23 cellular contexts compared by ENCODE assay signal in genomic region chr10:21628023-21628422, GRCh38.
A peak's percentile ranks its signal among the peaks of the same experiment; 100 is the strongest.
DNase-seq lines count a peak whose midpoint lies in the region; ATAC-seq, FAIRE-seq and TF ChIP-seq lines count a peak whose summit lies in the region.
"Had no signal": no experiment of that assay in that cellular context is flagged by ENCODE, and none has a peak within 500 bp of the region (broad histone marks: within the 10 kb centered on the region; RNA-seq: fewer than 3 reads in every experiment).

No MANE protein-coding gene starts in this region.

- no peak overlapping the region for H3K14ac ChIP-seq in H9 (ENCODE audit: insufficient read depth, low read length)

- H3K18ac ChIP-seq in H9 (ENCODE audit: insufficient read length, low read depth, low read length), result no peak overlapping the region

- H3K4me1 ChIP-seq in left ventricle myocardium inferior (peaks cover 18% of the 10 kb centered on the region), heart right ventricle (peaks cover 0 to 30% (median 10%) of the 10 kb centered on the region in 9 donors), K562 (replicated peaks in 1 of 2; ENCODE audit: control insufficient read depth in 2 of 2, insufficient read depth in 2 of 2, low read length in 2 of 2) (no peaks in the 10 kb centered on the region; a peak in 1 of 5 replicates), H9 (ENCODE audit: insufficient read depth, low read length) (no peaks in the 10 kb centered on the region; the same call in 1 of the 2 replicates)
- H3K4me1 ChIP-seq: BE2C had no signal

- intact Hi-C loops in left ventricle myocardium inferior (cut with micrococcal nuclease), result no loop called here
- intact Hi-C loops in heart right ventricle (cut with DNase I), result no loop called here
- intact Hi-C loops in K562 (cut with micrococcal nuclease), result loop anchor here (10.0 kb wide), 1 partner anchor 97 kb away; no protein-coding TSS in a partner anchor

- DNase-seq in left ventricle myocardium inferior (no peak), heart right ventricle (no peak), K562 (ENCODE audit: extremely low read depth in 1 of 4, low spot score in 3 of 4) (no peak), mesothelial cell of epicardium (ENCODE audit: low spot score in 2 of 2, unreplicated experiment in 2 of 2) (no peak), H9 (no peak)
- DNase-seq: ACHN; BE2C; C1 segment of cervical spinal cord; CD4-positive, CD25-positive, alpha-beta regulatory T cell; CD8-positive, alpha-beta memory T cell; COR-L47; DMS 273 treated with DMSO at 0.1 percent for 48 hours; DMS53; DND-41; EL; HCEC 1CT; IMR-90 had no signal

- H3K23ac ChIP-seq in H9 (ENCODE audit: insufficient read length, low read depth, low read length), result no peak overlapping the region

- no peak for TF ChIP-seq EP300 in K562 (IDR thresholded peaks at IDR 0.05; ENCODE audit: low read length)

- H3K23me2 ChIP-seq in H9 (ENCODE audit: insufficient read length, low read depth, low read length, poor library complexity, severe bottlenecking), result no peaks in the 10 kb centered on the region

- H3K9me1 ChIP-seq in K562 (ENCODE audit: control insufficient read depth, insufficient read depth, low read length), result no peaks in the 10 kb centered on the region

- H3K27ac ChIP-seq in left ventricle myocardium inferior (replicated peaks) (peak overlapping the region; percentile 4), heart right ventricle (no peak overlapping the region), K562 (ENCODE audit: extremely low read depth, low read depth, low read length) (no peak overlapping the region), H9 (ENCODE audit: insufficient read length, low read depth, low read length) (no peak overlapping the region)
- H3K27ac ChIP-seq: HL-60 had no signal

- no peak overlapping the region for H3K4ac ChIP-seq in H9 (ENCODE audit: low read depth, low read length)

- H2BK5ac ChIP-seq in H9 (ENCODE audit: insufficient read length, low read length), result no peak overlapping the region

- no peak overlapping the region for H3K4me3 Mint-ChIP-seq in mesothelial cell of epicardium
- no peak overlapping the region for H3K4me3 Mint-ChIP-seq in H9
- H3K4me3 Mint-ChIP-seq: CD8-positive, alpha-beta memory T cell had no signal

- H3K79me2 ChIP-seq in K562 (ENCODE audit: control insufficient read depth, insufficient read depth, low read length) (peaks cover 18% of the 10 kb centered on the region; the same call in 1 of the 3 replicates), H9 (ENCODE audit: insufficient read depth, low read length) (no peaks in the 10 kb centered on the region)

- CTCF ChIA-PET in K562 (lab: Yijun Ruan, JAX; ENCODE audit: low intra/inter-chr PET ratio), result no interaction called here

- H3K4me3 ChIP-seq in left ventricle myocardium inferior, result no peak overlapping the region
- H3K4me3 ChIP-seq in heart right ventricle, result no peak overlapping the region
- no peak overlapping the region for H3K4me3 ChIP-seq in K562
- H3K4me3 ChIP-seq: GM12878 had no signal

- 82 to 83% methylated on average over 2 of the region's 2 CpGs for WGBS in heart right ventricle, 2 donors
- 97% methylated on average over 2 of the region's 2 CpGs for WGBS in K562 (ENCODE audit: insufficient coverage, low coverage, missing lambda C conversion rate)
- no CpG with 5 or more reads among the region's 2 CpGs for WGBS in H9 (ENCODE audit: extremely low coverage, insufficient read length, low lambda C conversion rate)

- H3K9ac ChIP-seq in K562 (ENCODE audit: insufficient read depth in 1 of 2, low read depth in 2 of 2, low read length in 2 of 2) (no peak overlapping the region), H9 (ENCODE audit: extremely low read depth, insufficient read length, low read length) (no peak overlapping the region)

- H3K27me3 Mint-ChIP-seq in mesothelial cell of epicardium (ENCODE audit: low read depth), result no peaks in the 10 kb centered on the region
- H3K27me3 Mint-ChIP-seq in H9 (ENCODE audit: low read depth), result no peaks in the 10 kb centered on the region
- H3K27me3 Mint-ChIP-seq: CD4-positive, CD25-positive, alpha-beta regulatory T cell; CD8-positive, alpha-beta memory T cell had no signal

- H4K8ac ChIP-seq in H9 (replicated peaks; ENCODE audit: insufficient read length, low read depth, low read length), result no peak overlapping the region

- H2AFZ ChIP-seq in K562 (ENCODE audit: low read depth, low read length) (no peak overlapping the region), H9 (ENCODE audit: low read length) (no peak overlapping the region)

- H3K36me3 ChIP-seq in left ventricle myocardium inferior (peaks cover 17% of the 10 kb centered on the region), heart right ventricle (peaks cover 0 to 44% (median 0%) of the 10 kb centered on the region in 9 donors), K562 (ENCODE audit: control insufficient read depth, insufficient read depth, low read length) (peaks cover 78% of the 10 kb centered on the region)
- H3K36me3 ChIP-seq: BE2C had no signal

- H4K20me1 ChIP-seq in K562 (replicated peaks; ENCODE audit: control insufficient read depth, insufficient read depth, low read length) (no peaks in the 10 kb centered on the region), H9 (ENCODE audit: control insufficient read depth, insufficient read depth, insufficient read length) (no peaks in the 10 kb centered on the region)

- POLR2A ChIA-PET in K562 (lab: Yijun Ruan, JAX), result interaction anchor here (0.5 to 1.0 kb wide), 2 partner anchors 24 to 556 kb away, joined by 3 read pairs; no protein-coding TSS in a partner anchor

- no peak overlapping the region for H4K5ac ChIP-seq in H9 (ENCODE audit: insufficient read length, low read depth, low read length)

- no peak overlapping the region for H2BK20ac ChIP-seq in H9 (ENCODE audit: low read depth, low read length, poor library complexity, severe bottlenecking)

- peak overlapping the region; percentile 52 for H3K27ac Mint-ChIP-seq in mesothelial cell of epicardium
- H3K27ac Mint-ChIP-seq in H9, result no peak overlapping the region
- H3K27ac Mint-ChIP-seq: CD4-positive, CD25-positive, alpha-beta regulatory T cell had no signal

- H2AK5ac ChIP-seq in H9 (ENCODE audit: insufficient read length, low read length), result no peak overlapping the region

- in situ Hi-C loops in K562 (cut with MboI), result no loop called here

- no TSS peak for BruUV-seq in K562 (replicated peaks; lab: Mats Ljungman, UMichigan)

- H2BK12ac ChIP-seq in H9 (ENCODE audit: insufficient read length, low read depth, low read length), result no peak overlapping the region

- TF ChIP-seq POLR2A in K562 (conservative IDR thresholded peaks at IDR 0.05), result no peak

- ATAC-seq in heart right ventricle (no peak), K562 (no peak), HG03342 (IDR thresholded peaks at IDR 0.05; ENCODE audit: unreplicated experiment) (no peak), GM19328 (IDR thresholded peaks at IDR 0.05; ENCODE audit: unreplicated experiment) (no peak)
- ATAC-seq: GM12878 had no signal

- H2BK120ac ChIP-seq in H9 (ENCODE audit: low read depth, low read length, poor library complexity, severe bottlenecking), result no peak overlapping the region

- no peaks in the 10 kb centered on the region for H3K79me1 ChIP-seq in H9 (ENCODE audit: insufficient read depth, low read depth, low read length, poor library complexity, severe bottlenecking)

- peaks cover 34% of the 10 kb centered on the region for H3K36me3 Mint-ChIP-seq in mesothelial cell of epicardium
- H3K36me3 Mint-ChIP-seq in H9 (ENCODE audit: insufficient read depth in 1 of 3, low read depth in 3 of 3), result peaks cover 12 to 42% (median 30%) of the 10 kb centered on the region in 3 experiments; a peak in 6 of 7 replicates

- H3K9me3 ChIP-seq in left ventricle myocardium inferior (replicated peaks) (no peaks in the 10 kb centered on the region), heart right ventricle (no peaks in the 10 kb centered on the region), K562 (replicated peaks; ENCODE audit: control insufficient read depth, insufficient read depth, low read depth, low read length) (no peaks in the 10 kb centered on the region), H9 (ENCODE audit: control insufficient read depth, low read depth, low read length) (no peaks in the 10 kb centered on the region)
- H3K9me3 ChIP-seq: BE2C had no signal

- no peak overlapping the region for H2BK15ac ChIP-seq in H9 (ENCODE audit: low read depth, low read length)

- H4K91ac ChIP-seq in H9 (ENCODE audit: insufficient read length, low read depth, low read length), result no peak overlapping the region

- peak; percentile 23 for FAIRE-seq in K562 (lab: Jason Lieb, UNC)
- FAIRE-seq: A204.1, GM12878, H1 had no signal

- H3K4me2 ChIP-seq in K562 (ENCODE audit: insufficient read depth, low read length), result no peak overlapping the region
- no peak overlapping the region for H3K4me2 ChIP-seq in H9 (ENCODE audit: insufficient read depth, insufficient read length, low read length)

- H3K4me1 Mint-ChIP-seq in mesothelial cell of epicardium (peaks cover 35% of the 10 kb centered on the region), H9 (no peaks in the 10 kb centered on the region)

- no peak for TF ChIP-seq RAD21 in K562 (CRISPR knock-in tag; conservative IDR thresholded peaks at IDR 0.05 in 1 of 2, IDR thresholded peaks at IDR 0.05 in 1 of 2)

- H3K27me3 ChIP-seq in left ventricle myocardium inferior (ENCODE audit: low read depth), result no peaks in the 10 kb centered on the region
- no peaks in the 10 kb centered on the region for H3K27me3 ChIP-seq in heart right ventricle
- no peaks in the 10 kb centered on the region for H3K27me3 ChIP-seq in K562 (ENCODE audit: control insufficient read depth in 2 of 2, insufficient read depth in 2 of 2, low read length in 2 of 2)
- no peaks in the 10 kb centered on the region for H3K27me3 ChIP-seq in H9 (ENCODE audit: insufficient read depth, low read length)
- H3K27me3 ChIP-seq: BE2C had no signal

- no peak overlapping the region for H3K56ac ChIP-seq in H9 (ENCODE audit: insufficient read length, low read depth, low read length)

- no peak overlapping the region for H3T11ph ChIP-seq in H9 (ENCODE audit: low read length)

- TF ChIP-seq CTCF in left ventricle myocardium inferior (IDR thresholded peaks at IDR 0.05; ENCODE audit: borderline replicate concordance), result no peak
- TF ChIP-seq CTCF in heart right ventricle (IDR thresholded peaks at IDR 0.05), result no peak
- no peak for TF ChIP-seq CTCF in K562 (IDR thresholded peaks at IDR 0.05 in 2 of 3, conservative IDR thresholded peaks at IDR 0.05 in 1 of 3; ENCODE audit: insufficient read depth in 2 of 3, low read depth in 1 of 3, low read length in 3 of 3)
- TF ChIP-seq CTCF in mesothelial cell of epicardium (IDR thresholded peaks at IDR 0.05; ENCODE audit: unreplicated experiment), result no peak
- TF ChIP-seq CTCF in H9 (conservative IDR thresholded peaks at IDR 0.05), result no peak

- H3K9me3 Mint-ChIP-seq in mesothelial cell of epicardium (peaks cover 7% of the 10 kb centered on the region), H9 (no peaks in the 10 kb centered on the region)
- H3K9me3 Mint-ChIP-seq: CD4-positive, CD25-positive, alpha-beta regulatory T cell; CD8-positive, alpha-beta memory T cell had no signal
